Comparison of ENCODE assay signal across 3 cellular contexts in the genomic region with DNA sequence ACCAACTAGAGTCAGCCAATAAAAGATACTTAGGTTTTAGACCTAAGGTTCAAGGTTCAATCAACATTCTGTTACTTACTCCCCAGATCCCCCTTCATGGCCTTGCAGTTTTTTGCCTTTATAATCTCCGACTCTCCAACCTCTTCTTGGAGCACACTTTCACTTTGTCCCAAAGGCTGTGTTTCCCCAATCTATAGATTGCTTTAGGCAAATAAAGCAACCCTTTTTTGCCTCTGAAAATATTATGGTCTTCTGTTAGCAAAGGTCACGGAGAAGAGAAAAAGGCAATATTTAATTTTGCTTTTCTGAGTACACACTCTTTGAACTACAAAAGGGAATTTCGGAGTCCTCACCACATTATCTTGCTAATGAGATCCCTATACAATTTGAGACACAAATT.
TF ChIP-seq lines count a peak whose summit lies in the region.

No MANE protein-coding gene starts in this region.

TF ChIP-seq in HepG2, 621 proteins besides CTCF, POLR2A, EP300 and RAD21 (continues in another document):
- TF ChIP-seq HNRNPK (IDR thresholded peaks at IDR 0.05; ENCODE audit: low read depth, low read length, poor library complexity, severe bottlenecking) = no peak
- TF ChIP-seq, protein P1, sequence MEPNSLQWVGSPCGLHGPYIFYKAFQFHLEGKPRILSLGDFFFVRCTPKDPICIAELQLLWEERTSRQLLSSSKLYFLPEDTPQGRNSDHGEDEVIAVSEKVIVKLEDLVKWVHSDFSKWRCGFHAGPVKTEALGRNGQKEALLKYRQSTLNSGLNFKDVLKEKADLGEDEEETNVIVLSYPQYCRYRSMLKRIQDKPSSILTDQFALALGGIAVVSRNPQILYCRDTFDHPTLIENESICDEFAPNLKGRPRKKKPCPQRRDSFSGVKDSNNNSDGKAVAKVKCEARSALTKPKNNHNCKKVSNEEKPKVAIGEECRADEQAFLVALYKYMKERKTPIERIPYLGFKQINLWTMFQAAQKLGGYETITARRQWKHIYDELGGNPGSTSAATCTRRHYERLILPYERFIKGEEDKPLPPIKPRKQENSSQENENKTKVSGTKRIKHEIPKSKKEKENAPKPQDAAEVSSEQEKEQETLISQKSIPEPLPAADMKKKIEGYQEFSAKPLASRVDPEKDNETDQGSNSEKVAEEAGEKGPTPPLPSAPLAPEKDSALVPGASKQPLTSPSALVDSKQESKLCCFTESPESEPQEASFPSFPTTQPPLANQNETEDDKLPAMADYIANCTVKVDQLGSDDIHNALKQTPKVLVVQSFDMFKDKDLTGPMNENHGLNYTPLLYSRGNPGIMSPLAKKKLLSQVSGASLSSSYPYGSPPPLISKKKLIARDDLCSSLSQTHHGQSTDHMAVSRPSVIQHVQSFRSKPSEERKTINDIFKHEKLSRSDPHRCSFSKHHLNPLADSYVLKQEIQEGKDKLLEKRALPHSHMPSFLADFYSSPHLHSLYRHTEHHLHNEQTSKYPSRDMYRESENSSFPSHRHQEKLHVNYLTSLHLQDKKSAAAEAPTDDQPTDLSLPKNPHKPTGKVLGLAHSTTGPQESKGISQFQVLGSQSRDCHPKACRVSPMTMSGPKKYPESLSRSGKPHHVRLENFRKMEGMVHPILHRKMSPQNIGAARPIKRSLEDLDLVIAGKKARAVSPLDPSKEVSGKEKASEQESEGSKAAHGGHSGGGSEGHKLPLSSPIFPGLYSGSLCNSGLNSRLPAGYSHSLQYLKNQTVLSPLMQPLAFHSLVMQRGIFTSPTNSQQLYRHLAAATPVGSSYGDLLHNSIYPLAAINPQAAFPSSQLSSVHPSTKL (CRISPR knock-in tag; IDR thresholded peaks at IDR 0.05) = peak; percentile 39; the same call in 1 of the 2 replicates
- TF ChIP-seq ZNF549 (CRISPR knock-in tag; IDR thresholded peaks at IDR 0.05) = no peak
- no peak for TF ChIP-seq NCOA2 (CRISPR knock-in tag; IDR thresholded peaks at IDR 0.05)
- no peak for TF ChIP-seq KDM4B (CRISPR knock-in tag; IDR thresholded peaks at IDR 0.05)
- no peak for TF ChIP-seq NRL (CRISPR knock-in tag; IDR thresholded peaks at IDR 0.05; ENCODE audit: borderline replicate concordance)
- no peak for TF ChIP-seq SRF (IDR thresholded peaks at IDR 0.05; ENCODE audit: low read depth, low read length)
- TF ChIP-seq RFXAP (CRISPR knock-in tag; IDR thresholded peaks at IDR 0.05; ENCODE audit: borderline replicate concordance) = no peak
- TF ChIP-seq, protein P2, sequence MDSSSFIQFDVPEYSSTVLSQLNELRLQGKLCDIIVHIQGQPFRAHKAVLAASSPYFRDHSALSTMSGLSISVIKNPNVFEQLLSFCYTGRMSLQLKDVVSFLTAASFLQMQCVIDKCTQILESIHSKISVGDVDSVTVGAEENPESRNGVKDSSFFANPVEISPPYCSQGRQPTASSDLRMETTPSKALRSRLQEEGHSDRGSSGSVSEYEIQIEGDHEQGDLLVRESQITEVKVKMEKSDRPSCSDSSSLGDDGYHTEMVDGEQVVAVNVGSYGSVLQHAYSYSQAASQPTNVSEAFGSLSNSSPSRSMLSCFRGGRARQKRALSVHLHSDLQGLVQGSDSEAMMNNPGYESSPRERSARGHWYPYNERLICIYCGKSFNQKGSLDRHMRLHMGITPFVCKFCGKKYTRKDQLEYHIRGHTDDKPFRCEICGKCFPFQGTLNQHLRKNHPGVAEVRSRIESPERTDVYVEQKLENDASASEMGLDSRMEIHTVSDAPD (CRISPR knock-in tag; IDR thresholded peaks at IDR 0.05) = no peak
- TF ChIP-seq NFKBIZ (CRISPR knock-in tag; IDR thresholded peaks at IDR 0.05) = no peak
- TF ChIP-seq BRD4 (CRISPR knock-in tag; IDR thresholded peaks at IDR 0.05) = no peak
- no peak for TF ChIP-seq ZNF788 (CRISPR knock-in tag; IDR thresholded peaks at IDR 0.05; ENCODE audit: borderline replicate concordance)
- no peak for TF ChIP-seq TGIF2 (CRISPR knock-in tag; IDR thresholded peaks at IDR 0.05)
- TF ChIP-seq MIXL1 (CRISPR knock-in tag; IDR thresholded peaks at IDR 0.05) = 0 out of 2 replicates have a peak, but pooled peaks have one; percentile 23
- TF ChIP-seq PPARG (CRISPR knock-in tag; conservative IDR thresholded peaks at IDR 0.05) = peak; percentile 22; the same call in 1 of the 2 replicates
- peak; percentile 54 for TF ChIP-seq HNF4A (CRISPR knock-in tag; IDR thresholded peaks at IDR 0.05)
- TF ChIP-seq NR2F2 (IDR thresholded peaks at IDR 0.05; ENCODE audit: borderline replicate concordance, low read depth) = peak; percentile 66; the same call in 1 of the 2 replicates

TF ChIP-seq in GM23338, 12 proteins besides CTCF, POLR2A, EP300 and RAD21 (continues in another document):
- TF ChIP-seq ZNF114 (CRISPR knock-in tag; IDR thresholded peaks at IDR 0.05) = no peak
- no peak for TF ChIP-seq CREB1 (CRISPR knock-in tag; IDR thresholded peaks at IDR 0.05; ENCODE audit: low read depth)
- no peak for TF ChIP-seq ZNF331 (CRISPR knock-in tag; IDR thresholded peaks at IDR 0.05; ENCODE audit: low read depth)
- TF ChIP-seq, protein P3, sequence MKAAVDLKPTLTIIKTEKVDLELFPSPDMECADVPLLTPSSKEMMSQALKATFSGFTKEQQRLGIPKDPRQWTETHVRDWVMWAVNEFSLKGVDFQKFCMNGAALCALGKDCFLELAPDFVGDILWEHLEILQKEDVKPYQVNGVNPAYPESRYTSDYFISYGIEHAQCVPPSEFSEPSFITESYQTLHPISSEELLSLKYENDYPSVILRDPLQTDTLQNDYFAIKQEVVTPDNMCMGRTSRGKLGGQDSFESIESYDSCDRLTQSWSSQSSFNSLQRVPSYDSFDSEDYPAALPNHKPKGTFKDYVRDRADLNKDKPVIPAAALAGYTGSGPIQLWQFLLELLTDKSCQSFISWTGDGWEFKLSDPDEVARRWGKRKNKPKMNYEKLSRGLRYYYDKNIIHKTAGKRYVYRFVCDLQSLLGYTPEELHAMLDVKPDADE (IDR thresholded peaks at IDR 0.05) = no peak
- TF ChIP-seq, protein P4, sequence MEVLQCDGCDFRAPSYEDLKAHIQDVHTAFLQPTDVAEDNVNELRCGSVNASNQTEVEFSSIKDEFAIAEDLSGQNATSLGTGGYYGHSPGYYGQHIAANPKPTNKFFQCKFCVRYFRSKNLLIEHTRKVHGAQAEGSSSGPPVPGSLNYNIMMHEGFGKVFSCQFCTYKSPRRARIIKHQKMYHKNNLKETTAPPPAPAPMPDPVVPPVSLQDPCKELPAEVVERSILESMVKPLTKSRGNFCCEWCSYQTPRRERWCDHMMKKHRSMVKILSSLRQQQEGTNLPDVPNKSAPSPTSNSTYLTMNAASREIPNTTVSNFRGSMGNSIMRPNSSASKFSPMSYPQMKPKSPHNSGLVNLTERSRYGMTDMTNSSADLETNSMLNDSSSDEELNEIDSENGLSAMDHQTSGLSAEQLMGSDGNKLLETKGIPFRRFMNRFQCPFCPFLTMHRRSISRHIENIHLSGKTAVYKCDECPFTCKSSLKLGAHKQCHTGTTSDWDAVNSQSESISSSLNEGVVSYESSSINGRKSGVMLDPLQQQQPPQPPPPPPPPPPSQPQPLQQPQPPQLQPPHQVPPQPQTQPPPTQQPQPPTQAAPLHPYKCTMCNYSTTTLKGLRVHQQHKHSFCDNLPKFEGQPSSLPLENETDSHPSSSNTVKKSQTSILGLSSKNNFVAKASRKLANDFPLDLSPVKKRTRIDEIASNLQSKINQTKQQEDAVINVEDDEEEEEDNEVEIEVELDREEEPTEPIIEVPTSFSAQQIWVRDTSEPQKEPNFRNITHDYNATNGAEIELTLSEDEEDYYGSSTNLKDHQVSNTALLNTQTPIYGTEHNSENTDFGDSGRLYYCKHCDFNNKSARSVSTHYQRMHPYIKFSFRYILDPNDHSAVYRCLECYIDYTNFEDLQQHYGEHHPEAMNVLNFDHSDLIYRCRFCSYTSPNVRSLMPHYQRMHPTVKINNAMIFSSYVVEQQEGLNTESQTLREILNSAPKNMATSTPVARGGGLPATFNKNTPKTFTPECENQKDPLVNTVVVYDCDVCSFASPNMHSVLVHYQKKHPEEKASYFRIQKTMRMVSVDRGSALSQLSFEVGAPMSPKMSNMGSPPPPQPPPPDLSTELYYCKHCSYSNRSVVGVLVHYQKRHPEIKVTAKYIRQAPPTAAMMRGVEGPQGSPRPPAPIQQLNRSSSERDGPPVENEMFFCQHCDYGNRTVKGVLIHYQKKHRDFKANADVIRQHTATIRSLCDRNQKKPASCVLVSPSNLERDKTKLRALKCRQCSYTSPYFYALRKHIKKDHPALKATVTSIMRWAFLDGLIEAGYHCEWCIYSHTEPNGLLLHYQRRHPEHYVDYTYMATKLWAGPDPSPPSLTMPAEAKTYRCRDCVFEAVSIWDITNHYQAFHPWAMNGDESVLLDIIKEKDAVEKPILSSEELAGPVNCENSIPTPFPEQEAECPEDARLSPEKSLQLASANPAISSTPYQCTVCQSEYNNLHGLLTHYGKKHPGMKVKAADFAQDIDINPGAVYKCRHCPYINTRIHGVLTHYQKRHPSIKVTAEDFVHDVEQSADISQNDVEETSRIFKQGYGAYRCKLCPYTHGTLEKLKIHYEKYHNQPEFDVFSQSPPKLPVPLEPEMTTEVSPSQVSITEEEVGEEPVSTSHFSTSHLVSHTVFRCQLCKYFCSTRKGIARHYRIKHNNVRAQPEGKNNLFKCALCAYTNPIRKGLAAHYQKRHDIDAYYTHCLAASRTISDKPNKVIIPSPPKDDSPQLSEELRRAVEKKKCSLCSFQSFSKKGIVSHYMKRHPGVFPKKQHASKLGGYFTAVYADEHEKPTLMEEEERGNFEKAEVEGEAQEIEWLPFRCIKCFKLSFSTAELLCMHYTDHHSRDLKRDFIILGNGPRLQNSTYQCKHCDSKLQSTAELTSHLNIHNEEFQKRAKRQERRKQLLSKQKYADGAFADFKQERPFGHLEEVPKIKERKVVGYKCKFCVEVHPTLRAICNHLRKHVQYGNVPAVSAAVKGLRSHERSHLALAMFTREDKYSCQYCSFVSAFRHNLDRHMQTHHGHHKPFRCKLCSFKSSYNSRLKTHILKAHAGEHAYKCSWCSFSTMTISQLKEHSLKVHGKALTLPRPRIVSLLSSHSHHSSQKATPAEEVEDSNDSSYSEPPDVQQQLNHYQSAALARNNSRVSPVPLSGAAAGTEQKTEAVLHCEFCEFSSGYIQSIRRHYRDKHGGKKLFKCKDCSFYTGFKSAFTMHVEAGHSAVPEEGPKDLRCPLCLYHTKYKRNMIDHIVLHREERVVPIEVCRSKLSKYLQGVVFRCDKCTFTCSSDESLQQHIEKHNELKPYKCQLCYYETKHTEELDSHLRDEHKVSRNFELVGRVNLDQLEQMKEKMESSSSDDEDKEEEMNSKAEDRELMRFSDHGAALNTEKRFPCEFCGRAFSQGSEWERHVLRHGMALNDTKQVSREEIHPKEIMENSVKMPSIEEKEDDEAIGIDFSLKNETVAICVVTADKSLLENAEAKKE (CRISPR knock-in tag; IDR thresholded peaks at IDR 0.05) = no peak

TF ChIP-seq in H1, 55 proteins besides CTCF, POLR2A, EP300 and RAD21 (continues in another document):
- TF ChIP-seq SAP30 (IDR thresholded peaks at IDR 0.05; ENCODE audit: insufficient read depth, insufficient replicate concordance, low read length) = no peak
- no peak for TF ChIP-seq NRF1 (IDR thresholded peaks at IDR 0.05; ENCODE audit: low read depth, low read length)
- TF ChIP-seq, protein P5, sequence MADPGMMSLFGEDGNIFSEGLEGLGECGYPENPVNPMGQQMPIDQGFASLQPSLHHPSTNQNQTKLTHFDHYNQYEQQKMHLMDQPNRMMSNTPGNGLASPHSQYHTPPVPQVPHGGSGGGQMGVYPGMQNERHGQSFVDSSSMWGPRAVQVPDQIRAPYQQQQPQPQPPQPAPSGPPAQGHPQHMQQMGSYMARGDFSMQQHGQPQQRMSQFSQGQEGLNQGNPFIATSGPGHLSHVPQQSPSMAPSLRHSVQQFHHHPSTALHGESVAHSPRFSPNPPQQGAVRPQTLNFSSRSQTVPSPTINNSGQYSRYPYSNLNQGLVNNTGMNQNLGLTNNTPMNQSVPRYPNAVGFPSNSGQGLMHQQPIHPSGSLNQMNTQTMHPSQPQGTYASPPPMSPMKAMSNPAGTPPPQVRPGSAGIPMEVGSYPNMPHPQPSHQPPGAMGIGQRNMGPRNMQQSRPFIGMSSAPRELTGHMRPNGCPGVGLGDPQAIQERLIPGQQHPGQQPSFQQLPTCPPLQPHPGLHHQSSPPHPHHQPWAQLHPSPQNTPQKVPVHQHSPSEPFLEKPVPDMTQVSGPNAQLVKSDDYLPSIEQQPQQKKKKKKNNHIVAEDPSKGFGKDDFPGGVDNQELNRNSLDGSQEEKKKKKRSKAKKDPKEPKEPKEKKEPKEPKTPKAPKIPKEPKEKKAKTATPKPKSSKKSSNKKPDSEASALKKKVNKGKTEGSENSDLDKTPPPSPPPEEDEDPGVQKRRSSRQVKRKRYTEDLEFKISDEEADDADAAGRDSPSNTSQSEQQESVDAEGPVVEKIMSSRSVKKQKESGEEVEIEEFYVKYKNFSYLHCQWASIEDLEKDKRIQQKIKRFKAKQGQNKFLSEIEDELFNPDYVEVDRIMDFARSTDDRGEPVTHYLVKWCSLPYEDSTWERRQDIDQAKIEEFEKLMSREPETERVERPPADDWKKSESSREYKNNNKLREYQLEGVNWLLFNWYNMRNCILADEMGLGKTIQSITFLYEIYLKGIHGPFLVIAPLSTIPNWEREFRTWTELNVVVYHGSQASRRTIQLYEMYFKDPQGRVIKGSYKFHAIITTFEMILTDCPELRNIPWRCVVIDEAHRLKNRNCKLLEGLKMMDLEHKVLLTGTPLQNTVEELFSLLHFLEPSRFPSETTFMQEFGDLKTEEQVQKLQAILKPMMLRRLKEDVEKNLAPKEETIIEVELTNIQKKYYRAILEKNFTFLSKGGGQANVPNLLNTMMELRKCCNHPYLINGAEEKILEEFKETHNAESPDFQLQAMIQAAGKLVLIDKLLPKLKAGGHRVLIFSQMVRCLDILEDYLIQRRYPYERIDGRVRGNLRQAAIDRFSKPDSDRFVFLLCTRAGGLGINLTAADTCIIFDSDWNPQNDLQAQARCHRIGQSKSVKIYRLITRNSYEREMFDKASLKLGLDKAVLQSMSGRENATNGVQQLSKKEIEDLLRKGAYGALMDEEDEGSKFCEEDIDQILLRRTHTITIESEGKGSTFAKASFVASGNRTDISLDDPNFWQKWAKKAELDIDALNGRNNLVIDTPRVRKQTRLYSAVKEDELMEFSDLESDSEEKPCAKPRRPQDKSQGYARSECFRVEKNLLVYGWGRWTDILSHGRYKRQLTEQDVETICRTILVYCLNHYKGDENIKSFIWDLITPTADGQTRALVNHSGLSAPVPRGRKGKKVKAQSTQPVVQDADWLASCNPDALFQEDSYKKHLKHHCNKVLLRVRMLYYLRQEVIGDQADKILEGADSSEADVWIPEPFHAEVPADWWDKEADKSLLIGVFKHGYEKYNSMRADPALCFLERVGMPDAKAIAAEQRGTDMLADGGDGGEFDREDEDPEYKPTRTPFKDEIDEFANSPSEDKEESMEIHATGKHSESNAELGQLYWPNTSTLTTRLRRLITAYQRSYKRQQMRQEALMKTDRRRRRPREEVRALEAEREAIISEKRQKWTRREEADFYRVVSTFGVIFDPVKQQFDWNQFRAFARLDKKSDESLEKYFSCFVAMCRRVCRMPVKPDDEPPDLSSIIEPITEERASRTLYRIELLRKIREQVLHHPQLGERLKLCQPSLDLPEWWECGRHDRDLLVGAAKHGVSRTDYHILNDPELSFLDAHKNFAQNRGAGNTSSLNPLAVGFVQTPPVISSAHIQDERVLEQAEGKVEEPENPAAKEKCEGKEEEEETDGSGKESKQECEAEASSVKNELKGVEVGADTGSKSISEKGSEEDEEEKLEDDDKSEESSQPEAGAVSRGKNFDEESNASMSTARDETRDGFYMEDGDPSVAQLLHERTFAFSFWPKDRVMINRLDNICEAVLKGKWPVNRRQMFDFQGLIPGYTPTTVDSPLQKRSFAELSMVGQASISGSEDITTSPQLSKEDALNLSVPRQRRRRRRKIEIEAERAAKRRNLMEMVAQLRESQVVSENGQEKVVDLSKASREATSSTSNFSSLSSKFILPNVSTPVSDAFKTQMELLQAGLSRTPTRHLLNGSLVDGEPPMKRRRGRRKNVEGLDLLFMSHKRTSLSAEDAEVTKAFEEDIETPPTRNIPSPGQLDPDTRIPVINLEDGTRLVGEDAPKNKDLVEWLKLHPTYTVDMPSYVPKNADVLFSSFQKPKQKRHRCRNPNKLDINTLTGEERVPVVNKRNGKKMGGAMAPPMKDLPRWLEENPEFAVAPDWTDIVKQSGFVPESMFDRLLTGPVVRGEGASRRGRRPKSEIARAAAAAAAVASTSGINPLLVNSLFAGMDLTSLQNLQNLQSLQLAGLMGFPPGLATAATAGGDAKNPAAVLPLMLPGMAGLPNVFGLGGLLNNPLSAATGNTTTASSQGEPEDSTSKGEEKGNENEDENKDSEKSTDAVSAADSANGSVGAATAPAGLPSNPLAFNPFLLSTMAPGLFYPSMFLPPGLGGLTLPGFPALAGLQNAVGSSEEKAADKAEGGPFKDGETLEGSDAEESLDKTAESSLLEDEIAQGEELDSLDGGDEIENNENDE (IDR thresholded peaks at IDR 0.05; ENCODE audit: insufficient replicate concordance, low read length) = no peak
- no peak for TF ChIP-seq TAF1 (IDR thresholded peaks at IDR 0.05; ENCODE audit: low read depth, low read length)
